ENCODE assay signal across 9 cellular contexts in the genomic region with DNA sequence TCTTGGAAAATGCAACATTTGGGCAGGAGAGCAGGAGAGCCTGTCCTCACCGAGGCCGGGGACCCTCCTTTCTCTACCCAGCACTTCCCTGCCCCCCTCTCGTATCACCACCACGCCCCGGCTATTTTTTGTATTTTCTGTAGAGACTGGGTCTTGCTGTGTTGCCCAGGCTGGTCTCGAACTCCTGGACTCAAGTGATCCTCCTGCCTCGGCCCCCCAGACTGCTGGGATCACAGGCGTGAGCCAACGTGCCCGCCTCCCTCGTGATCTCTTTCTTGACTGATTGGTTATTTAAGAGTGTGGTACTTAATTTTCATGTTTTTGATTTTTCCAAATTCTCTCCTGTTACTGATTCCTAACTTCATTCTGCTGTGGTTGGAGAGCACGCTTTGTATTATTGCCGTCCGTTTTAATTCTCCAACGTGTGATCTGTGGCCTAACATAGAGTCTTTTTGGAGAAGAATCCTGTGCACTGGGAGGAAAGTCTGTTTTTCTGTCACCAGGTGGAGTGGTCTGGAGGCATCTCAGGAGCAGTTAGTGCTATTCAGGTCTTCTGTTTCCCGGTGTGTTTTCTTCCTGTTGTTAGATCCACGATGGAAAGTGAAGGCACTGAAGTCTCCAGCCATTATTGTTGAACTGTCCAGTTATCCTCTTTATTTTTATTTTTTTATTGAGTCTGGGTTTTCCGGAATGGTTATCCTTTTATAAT. TPM values are rescaled to one million over a fixed set of nuclear protein-coding genes. Genes with fewer than 3 reads are reported as not detected.
A peak's percentile ranks its signal among the peaks of the same experiment; 100 is the strongest.
DNase-seq lines count a peak whose midpoint lies in the region; ATAC-seq and TF ChIP-seq lines count a peak whose summit lies in the region.
"Had no signal": no experiment of that assay in that cellular context is flagged by ENCODE, and none has a peak within 500 bp of the region (broad histone marks: within the 10 kb centered on the region; RNA-seq: fewer than 3 reads in every experiment).

No MANE protein-coding gene starts in this region.

- H3K4me2 ChIP-seq in hepatocyte, result peak overlapping the region; percentile 85

- no peaks in the 10 kb centered on the region for H3K36me3 ChIP-seq in hepatocyte (replicated peaks; ENCODE audit: insufficient read depth, low read depth)
- H3K36me3 ChIP-seq: MG63 had no signal

- no peak for ATAC-seq in activated CD8-positive, alpha-beta memory T cell treated with anti-CD3 and anti-CD28 coated beads, Interleukin-2, amount 10 ng/mL, durations not matched to agents 7 days and 5 days
- no peak for ATAC-seq in stimulated activated naive CD8-positive, alpha-beta T cell treated with anti-CD3 and anti-CD28 coated beads, Interleukin-15, amount 100 ng/mL, for 72 hours

- no peaks in the 10 kb centered on the region for H3K9me2 ChIP-seq in hepatocyte (replicated peaks; ENCODE audit: insufficient read depth)

- no peaks in the 10 kb centered on the region for H3K9me3 ChIP-seq in hepatocyte (ENCODE audit: low read depth)
- H3K9me3 ChIP-seq: MG63 had no signal

- H3K27ac Mint-ChIP-seq in activated CD8-positive, alpha-beta memory T cell treated with anti-CD3 and anti-CD28 coated beads, Interleukin-2, amount 10 ng/mL, durations not matched to agents 7 days and 5 days, result no peak overlapping the region
- no peak overlapping the region for H3K27ac Mint-ChIP-seq in activated CD4-positive, alpha-beta memory T cell treated with anti-CD3 and anti-CD28 coated beads for 36 hours
- no peak overlapping the region for H3K27ac Mint-ChIP-seq in stimulated activated naive CD8-positive, alpha-beta T cell treated with anti-CD3 and anti-CD28 coated beads, Interleukin-15, amount 100 ng/mL, for 72 hours

- peaks cover 15% of the 10 kb centered on the region for H3K27me3 ChIP-seq in hepatocyte
- H3K27me3 ChIP-seq: MG63 had no signal

- no peak overlapping the region for H3K27ac ChIP-seq in hepatocyte

- H3K79me2 ChIP-seq in hepatocyte, result no peaks in the 10 kb centered on the region

- peak overlapping the region; percentile 56 for H3K4me3 Mint-ChIP-seq in activated CD8-positive, alpha-beta memory T cell treated with anti-CD3 and anti-CD28 coated beads, Interleukin-2, amount 10 ng/mL, durations not matched to agents 7 days and 5 days
- H3K4me3 Mint-ChIP-seq in activated CD4-positive, alpha-beta memory T cell treated with anti-CD3 and anti-CD28 coated beads for 36 hours, result peak overlapping the region; percentile 63
- peak overlapping the region; percentile 59 to 82 for H3K4me3 Mint-ChIP-seq in stimulated activated naive CD8-positive, alpha-beta T cell treated with anti-CD3 and anti-CD28 coated beads, Interleukin-15, amount 100 ng/mL, for 72 hours

- H2AFZ ChIP-seq in hepatocyte, result no peak overlapping the region

- DNase-seq in activated CD8-positive, alpha-beta memory T cell treated with anti-CD3 and anti-CD28 coated beads, Interleukin-2, amount 10 ng/mL, durations not matched to agents 7 days and 5 days, result no peak
- DNase-seq in activated CD8-positive, alpha-beta memory T cell treated with anti-CD3 and anti-CD28 coated beads for 24 hours, result no peak
- no peak for DNase-seq in activated CD4-positive, alpha-beta memory T cell treated with anti-CD3 and anti-CD28 coated beads for 36 hours
- DNase-seq in hepatocyte (ENCODE audit: low spot score) (no peak), HK-2 (ENCODE audit: unreplicated experiment) (no peak), lower leg skin (ENCODE audit: low spot score in 2 of 2) (no peak), NK-92 (lab: John Stamatoyannopoulos, UW; ENCODE audit: unreplicated experiment) (no peak)
- DNase-seq in stimulated activated naive CD8-positive, alpha-beta T cell treated with anti-CD3 and anti-CD28 coated beads, Interleukin-15, amount 100 ng/mL, for 72 hours, result no peak
- DNase-seq: MG63 had no signal

- WGBS in hepatocyte (ENCODE audit: low lambda C conversion rate, missing lambda C conversion rate), result 89% methylated on average over 18 of the region's 18 CpGs
- 69 to 70% methylated on average over 18 of the region's 18 CpGs for WGBS in lower leg skin, 2 donors

- CTCF ChIA-PET in activated CD8-positive, alpha-beta memory T cell treated with anti-CD3 and anti-CD28 coated beads, Interleukin-2, amount 10 ng/mL, durations not matched to agents 7 days and 5 days (lab: Charles Lee), result interaction anchor here (2.2 kb wide), 1 partner anchor 10 kb away, joined by 6 read pairs; no protein-coding TSS in a partner anchor
- CTCF ChIA-PET in activated CD4-positive, alpha-beta memory T cell treated with anti-CD3 and anti-CD28 coated beads for 36 hours (lab: Charles Lee), result interaction anchor here (0.6 kb wide), 1 partner anchor 251 kb away, joined by 3 read pairs; no protein-coding TSS in a partner anchor

- H3K4me1 Mint-ChIP-seq in activated CD8-positive, alpha-beta memory T cell treated with anti-CD3 and anti-CD28 coated beads, Interleukin-2, amount 10 ng/mL, durations not matched to agents 7 days and 5 days, result peaks cover 24% of the 10 kb centered on the region
- peaks cover 16% of the 10 kb centered on the region for H3K4me1 Mint-ChIP-seq in activated CD4-positive, alpha-beta memory T cell treated with anti-CD3 and anti-CD28 coated beads for 36 hours (ENCODE audit: low read depth)
- peaks cover 32% of the 10 kb centered on the region for H3K4me1 Mint-ChIP-seq in stimulated activated naive CD8-positive, alpha-beta T cell treated with anti-CD3 and anti-CD28 coated beads, Interleukin-15, amount 100 ng/mL, for 72 hours

- peaks cover 42% of the 10 kb centered on the region for H3K27me3 Mint-ChIP-seq in activated CD8-positive, alpha-beta memory T cell treated with anti-CD3 and anti-CD28 coated beads, Interleukin-2, amount 10 ng/mL, durations not matched to agents 7 days and 5 days
- H3K27me3 Mint-ChIP-seq in activated CD4-positive, alpha-beta memory T cell treated with anti-CD3 and anti-CD28 coated beads for 36 hours, result peaks cover 14% of the 10 kb centered on the region
- peaks cover 44% of the 10 kb centered on the region for H3K27me3 Mint-ChIP-seq in stimulated activated naive CD8-positive, alpha-beta T cell treated with anti-CD3 and anti-CD28 coated beads, Interleukin-15, amount 100 ng/mL, for 72 hours

- no peak for TF ChIP-seq POLR2A in lower leg skin (IDR thresholded peaks at IDR 0.05)

- H3K4me3 ChIP-seq in hepatocyte, result no peak overlapping the region
- no peak overlapping the region for H3K4me3 ChIP-seq in lower leg skin (ENCODE audit: low read depth, poor library complexity, severe bottlenecking)
- H3K4me3 ChIP-seq: MG63 had no signal

- POLR2A ChIA-PET in activated CD4-positive, alpha-beta memory T cell treated with anti-CD3 and anti-CD28 coated beads for 36 hours (lab: Charles Lee), result no interaction called here

- H3K36me3 Mint-ChIP-seq in activated CD8-positive, alpha-beta memory T cell treated with anti-CD3 and anti-CD28 coated beads, Interleukin-2, amount 10 ng/mL, durations not matched to agents 7 days and 5 days, result peaks cover 2% of the 10 kb centered on the region
- no peaks in the 10 kb centered on the region for H3K36me3 Mint-ChIP-seq in activated CD4-positive, alpha-beta memory T cell treated with anti-CD3 and anti-CD28 coated beads for 36 hours

- intact Hi-C loops in activated CD4-positive, alpha-beta memory T cell treated with anti-CD3 and anti-CD28 coated beads for 36 hours (cut with micrococcal nuclease), result no loop called here
- intact Hi-C loops in lower leg skin (cut with DNase I; ENCODE audit: low total_unique reads), result no loop called here

- no peak for TF ChIP-seq CTCF in hepatocyte (IDR thresholded peaks at IDR 0.05; ENCODE audit: poor library complexity)
- TF ChIP-seq CTCF in lower leg skin (IDR thresholded peaks at IDR 0.05), result no peak

- no peaks in the 10 kb centered on the region for H3K9me3 Mint-ChIP-seq in activated CD8-positive, alpha-beta memory T cell treated with anti-CD3 and anti-CD28 coated beads, Interleukin-2, amount 10 ng/mL, durations not matched to agents 7 days and 5 days (ENCODE audit: low read depth)
- H3K9me3 Mint-ChIP-seq in activated CD4-positive, alpha-beta memory T cell treated with anti-CD3 and anti-CD28 coated beads for 36 hours, result no peaks in the 10 kb centered on the region
- H3K9me3 Mint-ChIP-seq in stimulated activated naive CD8-positive, alpha-beta T cell treated with anti-CD3 and anti-CD28 coated beads, Interleukin-15, amount 100 ng/mL, for 72 hours, result no peaks in the 10 kb centered on the region

- H3K4me1 ChIP-seq in hepatocyte (ENCODE audit: insufficient read depth), result no peaks in the 10 kb centered on the region

- no peaks in the 10 kb centered on the region for H4K20me1 ChIP-seq in hepatocyte (ENCODE audit: insufficient read depth, poor library complexity, severe bottlenecking)

RNA-seq across cellular contexts. Expression of gene ZNF778, which starts 40.4 kb away (rescaled TPM):
- 1 to 10 TPM; 8.1 to 9.3 TPM for total RNA-seq in activated CD8-positive, alpha-beta memory T cell treated with anti-CD3 and anti-CD28 coated beads, Interleukin-2, amount 10 ng/mL, durations not matched to agents 7 days and 5 days
- 1 to 10 TPM; 7.4 to 7.9 TPM for total RNA-seq in activated CD4-positive, alpha-beta memory T cell treated with anti-CD3 and anti-CD28 coated beads for 36 hours
- 2.9 and 6.4 TPM in 2 replicates for total RNA-seq in hepatocyte
- polyA plus RNA-seq in hepatocyte, result 1.3 and 3.6 TPM in 2 replicates
- 10 to 100 TPM; 10.9 to 34.8 (median 18.1) TPM for total RNA-seq in lower leg skin

RNA-seq across cellular contexts. Expression of gene SLC22A31, which starts 57.6 kb away (rescaled TPM):
- not detected for total RNA-seq in activated CD8-positive, alpha-beta memory T cell treated with anti-CD3 and anti-CD28 coated beads, Interleukin-2, amount 10 ng/mL, durations not matched to agents 7 days and 5 days
- total RNA-seq in activated CD4-positive, alpha-beta memory T cell treated with anti-CD3 and anti-CD28 coated beads for 36 hours, result under 1 TPM; 0.39 to 0.45 TPM
- total RNA-seq in hepatocyte (1.6 and 2.2 TPM in 2 replicates), lower leg skin (1 to 10 TPM in 3 of 4 donors, under 1 TPM in 1; 0.97 to 2.2 (median 1.7) TPM)
- polyA plus RNA-seq in hepatocyte, result 1.4 and 12.1 TPM in 2 replicates
